ENCODE assay signal across 1 cellular context in genomic region chr1:67931198-67931597, GRCh38.
TF ChIP-seq lines count a peak whose summit lies in the region.

No MANE protein-coding gene starts in this region.

TF ChIP-seq in K562, 482 proteins besides CTCF, POLR2A, EP300 and RAD21 (continued from another document):
- TF ChIP-seq ZNF609 (CRISPR knock-in tag; IDR thresholded peaks at IDR 0.05; ENCODE audit: borderline replicate concordance) (no peak), KAT7 (CRISPR knock-in tag; IDR thresholded peaks at IDR 0.05; ENCODE audit: borderline replicate concordance) (no peak), STAT5A (IDR thresholded peaks at IDR 0.05; ENCODE audit: borderline replicate concordance, low read length) (no peak), ZNF316 (IDR thresholded peaks at IDR 0.05) (peak; percentile 81), FOXA1 (IDR thresholded peaks at IDR 0.05; ENCODE audit: borderline replicate concordance) (no peak)
TF ChIP-seq in K562: peak in this region for 2.
